Comparison of ENCODE assay signal across 9 cellular contexts in genomic region chr21:39612233-39613028, GRCh38. TPM values are rescaled to one million over a fixed set of nuclear protein-coding genes. Genes with fewer than 3 reads are reported as not detected.
A peak's percentile ranks its signal among the peaks of the same experiment; 100 is the strongest.
DNase-seq lines count a peak whose midpoint lies in the region; ATAC-seq and TF ChIP-seq lines count a peak whose summit lies in the region.
"Had no signal": no experiment of that assay in that cellular context is flagged by ENCODE, and none has a peak within 500 bp of the region (broad histone marks: within the 10 kb centered on the region; RNA-seq: fewer than 3 reads in every experiment).

Gene B3GALT5, plus strand, starts transcription at chr21:39612940. Its CDS starts 47,620 bp downstream, at chr21:39660560.

- DNase-seq in 8988T (peak; percentile 46), HK-2 (ENCODE audit: unreplicated experiment) (peak; percentile 25), choroid plexus epithelial cell (ENCODE audit: low read depth) (peak; percentile 34), mucosa of descending colon (peak; percentile 53 to 61 (median 53)), NOMO-1 treated with dmso at 0.1 percent for 144 hours (lab: John Stamatoyannopoulos, UW; ENCODE audit: unreplicated experiment) (no peak)
- DNase-seq: activated B cell treated with CpG ODN at 0.5 μM for 24 hours had no signal

- no peaks in the 10 kb centered on the region for H3K9me3 ChIP-seq in mucosa of descending colon

- no peak for TF ChIP-seq CTCF in choroid plexus epithelial cell (conservative IDR thresholded peaks at IDR 0.05; ENCODE audit: low read depth, low read length)
- no peak for TF ChIP-seq CTCF in mucosa of descending colon (IDR thresholded peaks at IDR 0.05)

- H3K4me3 ChIP-seq in choroid plexus epithelial cell (ENCODE audit: low read depth, low read length) (peak within 1 kb of the TSS; percentile 51), mucosa of descending colon (no peak within 1 kb of the TSS)

- intact Hi-C loops in mucosa of descending colon (cut with DNase I, micrococcal nuclease): no loop called here

- ATAC-seq in mucosa of descending colon (peak; percentile 54), GM18517 (IDR thresholded peaks at IDR 0.05; ENCODE audit: unreplicated experiment) (no peak), HG03039 (IDR thresholded peaks at IDR 0.05; ENCODE audit: unreplicated experiment) (no peak), GM19023 (IDR thresholded peaks at IDR 0.05; ENCODE audit: unreplicated experiment) (no peak)

- no peaks in the 10 kb centered on the region for H3K36me3 ChIP-seq in mucosa of descending colon (ENCODE audit: low read depth)

- no peaks in the 10 kb centered on the region for H3K4me1 ChIP-seq in mucosa of descending colon (ENCODE audit: low read depth)

RNA-seq across cellular contexts. Expression of gene B3GALT5, which starts in this region (rescaled TPM):
- total RNA-seq in mucosa of descending colon: 100 to 1,000 TPM in 2 of 3 donors, 10 to 100 TPM in 1; 36.4 to 149 (median 130) TPM
- total RNA-seq: activated B cell treated with CpG ODN at 0.5 μM for 24 hours had no signal
